Comparison of ENCODE assay signal across 24 cellular contexts in genomic region chr14:100767003-100767787, GRCh38. TPM values are rescaled to one million over a fixed set of nuclear protein-coding genes. Genes with fewer than 3 reads are reported as not detected.
"Had no signal": no experiment of that assay in that cellular context is flagged by ENCODE, and none has a peak within 500 bp of the region (broad histone marks: within the 10 kb centered on the region; RNA-seq: fewer than 3 reads in every experiment).

No MANE protein-coding gene starts in this region.

- H3K27ac ChIP-seq: esophagus squamous epithelium, gastroesophageal sphincter, neutrophil, skin epidermis had no signal

- H3K9me3 ChIP-seq: neutrophil had no signal

- H3K4me3 ChIP-seq: esophagus squamous epithelium, gastroesophageal sphincter, lung, skin epidermis had no signal

- ATAC-seq: effector memory CD8-positive, alpha-beta T cell; gastroesophageal sphincter; left cardiac atrium; left ventricle myocardium superior; naive thymus-derived CD4-positive, alpha-beta T cell; sciatic nerve; stimulated activated naive B cell treated with anti-CD40 and anti-IgM and Interleukin-4, amounts not matched to agents 10 μg/mL and 1 μg/mL and 100 μg/mL, for 72 hours had no signal

- H3K9me3 Mint-ChIP-seq: effector memory CD8-positive, alpha-beta T cell; immature natural killer cell had no signal

- H3K36me3 ChIP-seq: esophagus squamous epithelium, gastroesophageal sphincter, neutrophil had no signal

- H3K27ac Mint-ChIP-seq: effector memory CD8-positive, alpha-beta T cell; immature natural killer cell; naive thymus-derived CD4-positive, alpha-beta T cell; nephron progenitor cell; stimulated activated naive B cell treated with anti-CD40 and anti-IgM and Interleukin-4, amounts not matched to agents 10 μg/mL and 1 μg/mL and 100 μg/mL, for 72 hours had no signal

- H3K4me1 ChIP-seq: esophagus squamous epithelium, gastroesophageal sphincter had no signal

- H3K4me3 Mint-ChIP-seq: effector memory CD8-positive, alpha-beta T cell; immature natural killer cell; naive thymus-derived CD4-positive, alpha-beta T cell; nephron progenitor cell; stimulated activated naive B cell treated with anti-CD40 and anti-IgM and Interleukin-4, amounts not matched to agents 10 μg/mL and 1 μg/mL and 100 μg/mL, for 72 hours had no signal

- H3K36me3 Mint-ChIP-seq: immature natural killer cell; stimulated activated naive B cell treated with anti-CD40 and anti-IgM and Interleukin-4, amounts not matched to agents 10 μg/mL and 1 μg/mL and 100 μg/mL, for 72 hours had no signal

- DNase-seq: effector memory CD8-positive, alpha-beta T cell; esophagus squamous epithelium; foreskin fibroblast; glutamatergic neuron; immature natural killer cell; kidney; left cardiac atrium; left ventricle myocardium superior; mesenchymal stem cell; naive thymus-derived CD4-positive, alpha-beta T cell; nephron progenitor cell; stimulated activated CD4-positive, alpha-beta T cell treated with anti-CD3 and anti-CD28 coated beads, Interleukin-2, amount 100 ng/mL, for 24 hours; stimulated activated CD4-positive, alpha-beta T cell treated with anti-CD3 and anti-CD28 coated beads, Interleukin-4, amount 100 ng/mL, for 4 hours; stimulated activated naive B cell treated with anti-CD40 and anti-IgM and Interleukin-4, amounts not matched to agents 10 μg/mL and 1 μg/mL and 100 μg/mL, for 72 hours; trophoblast cell had no signal

- H3K4me1 Mint-ChIP-seq: immature natural killer cell; stimulated activated naive B cell treated with anti-CD40 and anti-IgM and Interleukin-4, amounts not matched to agents 10 μg/mL and 1 μg/mL and 100 μg/mL, for 72 hours had no signal

RNA-seq across cellular contexts. Expression of gene DLK1, which starts 40.5 kb away (rescaled TPM):
- total RNA-seq: epithelial cell of proximal tubule; esophagus squamous epithelium; gastroesophageal sphincter; kidney; mononuclear cell; naive thymus-derived CD4-positive, alpha-beta T cell; osteoblast; pulmonary artery endothelial cell had no signal
- polyA plus RNA-seq: immature natural killer cell; naive thymus-derived CD4-positive, alpha-beta T cell had no signal

RNA-seq across cellular contexts. Expression of gene MEG3, which starts 58.7 kb away (rescaled TPM):
- polyA plus RNA-seq: immature natural killer cell; naive thymus-derived CD4-positive, alpha-beta T cell had no signal
